ENCODE assay signal across 11 cellular contexts in genomic region chr22:42388130-42388797, GRCh38.
DNase-seq lines count a peak whose midpoint lies in the region; ATAC-seq and TF ChIP-seq lines count a peak whose summit lies in the region.
"Had no signal": no experiment of that assay in that cellular context is flagged by ENCODE, and none has a peak within 500 bp of the region (broad histone marks: within the 10 kb centered on the region; RNA-seq: fewer than 3 reads in every experiment).

No MANE protein-coding gene starts in this region.

- H3K4me3 ChIP-seq in choroid plexus epithelial cell (ENCODE audit: low read depth, low read length) = no peak overlapping the region
- H3K4me3 ChIP-seq: lung, thyroid gland had no signal

- peak; percentile 12 for DNase-seq in stimulated activated CD4-positive, alpha-beta T cell treated with anti-CD3 and anti-CD28 coated beads, Interleukin-15, amount 100 ng/mL, for 24 hours
- DNase-seq in stimulated activated CD4-positive, alpha-beta T cell treated with anti-CD3 and anti-CD28 coated beads, Interleukin-1b, Interleukin-23, amount 100 ng/mL, for 48 hours = no peak
- DNase-seq in NCI-H510A (lab: John Stamatoyannopoulos, UW) = peak; percentile 86
- DNase-seq in choroid plexus epithelial cell (ENCODE audit: low read depth) = peak; percentile 11
- no peak for DNase-seq in GF-D8 (lab: John Stamatoyannopoulos, UW)
- DNase-seq in RKO (ENCODE audit: low spot score) = no peak
- no peak for DNase-seq in NOMO-1 (lab: John Stamatoyannopoulos, UW; ENCODE audit: unreplicated experiment in 2 of 2)
- DNase-seq: activated naive CD4-positive, alpha-beta T cell treated with Interleukin-2 at 50 U/mL for 16 hours; thyroid gland had no signal

- TF ChIP-seq CTCF in choroid plexus epithelial cell (conservative IDR thresholded peaks at IDR 0.05; ENCODE audit: low read depth, low read length) = no peak

- ATAC-seq in HG03039 (IDR thresholded peaks at IDR 0.05; ENCODE audit: unreplicated experiment) = no peak

Comparison
In these comparisons a context has a peak if more than half of its experiments do, and no peak if none do; other contexts are left out.
1. DNase-seq: peak in stimulated activated CD4-positive, alpha-beta T cell treated with anti-CD3 and anti-CD28 coated beads, Interleukin-15, amount 100 ng/mL, for 24 hours (single experiment), NCI-H510A (single experiment) and choroid plexus epithelial cell (single experiment); none in stimulated activated CD4-positive, alpha-beta T cell treated with anti-CD3 and anti-CD28 coated beads, Interleukin-1b, Interleukin-23, amount 100 ng/mL, for 48 hours (single experiment), GF-D8 (single experiment), RKO (single experiment) and NOMO-1 (0 of 2).